25 cellular contexts compared by ENCODE assay signal in the genomic region with DNA sequence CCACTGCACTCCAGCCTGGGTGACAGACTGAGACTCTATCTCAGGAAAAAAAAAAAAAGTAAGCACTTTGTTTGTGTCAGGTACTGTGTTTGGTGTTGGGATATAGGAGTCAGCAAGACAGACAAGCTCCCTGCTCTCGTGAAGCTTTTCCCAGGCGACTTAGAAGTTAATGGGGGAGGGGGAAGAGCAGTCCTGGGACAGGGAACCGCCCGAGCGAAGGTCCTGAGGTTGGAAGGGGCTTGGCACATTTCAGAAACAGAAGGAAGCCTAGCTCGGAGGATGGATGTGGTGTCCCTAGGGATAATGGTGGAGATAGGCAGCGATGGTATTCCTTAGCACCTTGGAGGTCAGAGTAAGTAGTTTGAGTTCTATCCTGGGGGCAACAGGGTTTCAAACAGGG. TPM values are rescaled to one million over a fixed set of nuclear protein-coding genes. Genes with fewer than 3 reads are reported as not detected.
DNase-seq lines count a peak whose midpoint lies in the region; ATAC-seq, FAIRE-seq and TF ChIP-seq lines count a peak whose summit lies in the region.
"Had no signal": no experiment of that assay in that cellular context is flagged by ENCODE, and none has a peak within 500 bp of the region (broad histone marks: within the 10 kb centered on the region; RNA-seq: fewer than 3 reads in every experiment).

No MANE protein-coding gene starts in this region.

- no peak for DNase-seq in T-helper 17 cell
- DNase-seq in islet precursor cell, result peak; percentile 69
- DNase-seq in neural progenitor cell (ENCODE audit: low spot score), result no peak
- no peak for DNase-seq in type B pancreatic cell (ENCODE audit: extremely low spot score, unreplicated experiment)
- DNase-seq in activated CD8-positive, alpha-beta memory T cell treated with anti-CD3 and anti-CD28 coated beads, Interleukin-2, amount 10 ng/mL, durations not matched to agents 7 days and 5 days, result no peak
- DNase-seq in GM12892 (ENCODE audit: insufficient read length), result no peak
- DNase-seq in G401 (ENCODE audit: low spot score), result no peak
- DNase-seq: CD4-positive, alpha-beta T cell; H7; Kasumi-1; NCI-H1105 treated with DMSO at 0.1 percent for 48 hours; NCI-H146; NCI-H2029; NCI-H2227 treated with DMSO at 0.1 percent for 48 hours; NCI-H526 treated with DMSO at 0.1 percent for 48 hours; Right ventricle myocardium superior; RPMI8226 had no signal

- H3K4me1 Mint-ChIP-seq in T-helper 17 cell (peaks cover 2% of the 10 kb centered on the region), neural progenitor cell (peaks cover 27% of the 10 kb centered on the region), type B pancreatic cell (ENCODE audit: unreplicated experiment) (peaks cover 5% of the 10 kb centered on the region)
- H3K4me1 Mint-ChIP-seq in activated CD8-positive, alpha-beta memory T cell treated with anti-CD3 and anti-CD28 coated beads, Interleukin-2, amount 10 ng/mL, durations not matched to agents 7 days and 5 days, result peaks cover 12% of the 10 kb centered on the region

- H3K4me3 Mint-ChIP-seq in T-helper 17 cell, result no peak overlapping the region
- H3K4me3 Mint-ChIP-seq in neural progenitor cell, result peak overlapping the region; percentile 17
- H3K4me3 Mint-ChIP-seq in type B pancreatic cell, result no peak overlapping the region
- H3K4me3 Mint-ChIP-seq in activated CD8-positive, alpha-beta memory T cell treated with anti-CD3 and anti-CD28 coated beads, Interleukin-2, amount 10 ng/mL, durations not matched to agents 7 days and 5 days, result no peak overlapping the region
- H3K4me3 Mint-ChIP-seq: CD4-positive, alpha-beta T cell had no signal

- no peak overlapping the region for H2AFZ ChIP-seq in neural progenitor cell (replicated peaks)

- H3K4me3 ChIP-seq in neural progenitor cell, result no peak overlapping the region
- H3K4me3 ChIP-seq: BLaER1, K562, SJSA1 had no signal

- peaks cover 9% of the 10 kb centered on the region for H3F3A ChIP-seq in neural progenitor cell (ENCODE audit: low read depth)

- in situ Hi-C loops in G401 (cut with HindIII; ENCODE audit: low sequenced_read_pairs), result no loop called here

- CTCF ChIA-PET in activated CD8-positive, alpha-beta memory T cell treated with anti-CD3 and anti-CD28 coated beads, Interleukin-2, amount 10 ng/mL, durations not matched to agents 7 days and 5 days (lab: Charles Lee), result interaction anchor here (0.6 to 3.5 kb wide), 12 partner anchors 15 to 107 kb away, joined by 3 to 29 read pairs (median 6); a partner anchor contains a TSS

- no peaks in the 10 kb centered on the region for H3K36me3 ChIP-seq in neural progenitor cell
- H3K36me3 ChIP-seq: BLaER1, SJSA1 had no signal

- H3K27ac Mint-ChIP-seq in T-helper 17 cell, result peak overlapping the region; percentile 63
- peak overlapping the region; percentile 91 for H3K27ac Mint-ChIP-seq in neural progenitor cell
- H3K27ac Mint-ChIP-seq in type B pancreatic cell, result peak overlapping the region; percentile 12
- H3K27ac Mint-ChIP-seq in activated CD8-positive, alpha-beta memory T cell treated with anti-CD3 and anti-CD28 coated beads, Interleukin-2, amount 10 ng/mL, durations not matched to agents 7 days and 5 days, result no peak overlapping the region
- H3K27ac Mint-ChIP-seq: CD4-positive, alpha-beta T cell had no signal

- no peaks in the 10 kb centered on the region for H4K20me1 ChIP-seq in neural progenitor cell (ENCODE audit: low read depth)
- H4K20me1 ChIP-seq: BLaER1 had no signal

- H3K9me3 ChIP-seq in T-helper 17 cell (ENCODE audit: control insufficient read depth, low read length, poor library complexity, severe bottlenecking), result no peaks in the 10 kb centered on the region
- H3K9me3 ChIP-seq in neural progenitor cell (ENCODE audit: low read depth), result no peaks in the 10 kb centered on the region
- H3K9me3 ChIP-seq: BLaER1 had no signal

- no peaks in the 10 kb centered on the region for H3K9me3 Mint-ChIP-seq in neural progenitor cell
- H3K9me3 Mint-ChIP-seq in type B pancreatic cell, result no peaks in the 10 kb centered on the region
- H3K9me3 Mint-ChIP-seq in activated CD8-positive, alpha-beta memory T cell treated with anti-CD3 and anti-CD28 coated beads, Interleukin-2, amount 10 ng/mL, durations not matched to agents 7 days and 5 days (ENCODE audit: low read depth), result no peaks in the 10 kb centered on the region
- H3K9me3 Mint-ChIP-seq: CD4-positive, alpha-beta T cell had no signal

- H3K79me2 ChIP-seq in neural progenitor cell (ENCODE audit: low read depth), result no peaks in the 10 kb centered on the region

- H3K4me2 ChIP-seq in neural progenitor cell, result no peak overlapping the region
- H3K4me2 ChIP-seq: BLaER1 had no signal

- H3K27me3 Mint-ChIP-seq in T-helper 17 cell, result peaks cover 20% of the 10 kb centered on the region
- peaks cover 13% of the 10 kb centered on the region for H3K27me3 Mint-ChIP-seq in neural progenitor cell (ENCODE audit: insufficient read depth, low read depth)
- no peaks in the 10 kb centered on the region for H3K27me3 Mint-ChIP-seq in type B pancreatic cell
- peaks cover 10% of the 10 kb centered on the region for H3K27me3 Mint-ChIP-seq in activated CD8-positive, alpha-beta memory T cell treated with anti-CD3 and anti-CD28 coated beads, Interleukin-2, amount 10 ng/mL, durations not matched to agents 7 days and 5 days

- TF ChIP-seq CTCF in neural progenitor cell (IDR thresholded peaks at IDR 0.05) (no peak), type B pancreatic cell (conservative IDR thresholded peaks at IDR 0.05) (no peak)

- H3K9ac ChIP-seq in neural progenitor cell, result no peak overlapping the region
- H3K9ac ChIP-seq: BLaER1 had no signal

- FAIRE-seq in GM12892 (lab: Jason Lieb, UNC), result no peak
- FAIRE-seq: A204.1, D721Med, G401.6, HTR-8/SVneo, K562 had no signal

- H3K36me3 Mint-ChIP-seq in T-helper 17 cell (ENCODE audit: low read depth), result peaks cover 2% of the 10 kb centered on the region
- H3K36me3 Mint-ChIP-seq in neural progenitor cell, result no peaks in the 10 kb centered on the region
- H3K36me3 Mint-ChIP-seq in type B pancreatic cell, result no peaks in the 10 kb centered on the region
- no peaks in the 10 kb centered on the region for H3K36me3 Mint-ChIP-seq in activated CD8-positive, alpha-beta memory T cell treated with anti-CD3 and anti-CD28 coated beads, Interleukin-2, amount 10 ng/mL, durations not matched to agents 7 days and 5 days

- H3K27me3 ChIP-seq in neural progenitor cell, result no peaks in the 10 kb centered on the region
- H3K27me3 ChIP-seq: BLaER1, SJSA1 had no signal

- no peaks in the 10 kb centered on the region for H3K4me1 ChIP-seq in neural progenitor cell
- H3K4me1 ChIP-seq: SJSA1 had no signal

- ATAC-seq in T-helper 17 cell, result no peak
- no peak for ATAC-seq in activated CD8-positive, alpha-beta memory T cell treated with anti-CD3 and anti-CD28 coated beads, Interleukin-2, amount 10 ng/mL, durations not matched to agents 7 days and 5 days
- ATAC-seq in GM19324 (IDR thresholded peaks at IDR 0.05; ENCODE audit: low FRiP score, unreplicated experiment), result no peak

- no peak for TF ChIP-seq POLR2A in GM12892 (IDR thresholded peaks at IDR 0.05; ENCODE audit: low read depth, low read length)

- no peak overlapping the region for H3K27ac ChIP-seq in neural progenitor cell
- H3K27ac ChIP-seq: BLaER1, SJSA1 had no signal

RNA-seq across cellular contexts. Expression of a gene that starts 8.5 kb away (rescaled TPM):
- total RNA-seq in T-helper 17 cell (100 to 1,000 TPM; 136 to 144 TPM), neural progenitor cell (ENCODE audit: low replicate concordance) (296 and 432 TPM in 2 replicates), type B pancreatic cell (ENCODE audit: low replicate concordance) (400 and 501 TPM in 2 replicates)
- 100 to 1,000 TPM; 329 to 408 TPM for total RNA-seq in activated CD8-positive, alpha-beta memory T cell treated with anti-CD3 and anti-CD28 coated beads, Interleukin-2, amount 10 ng/mL, durations not matched to agents 7 days and 5 days
- polyA plus RNA-seq in GM12892 (2012; ENCODE audit: missing spikeins), result 447 TPM
- total RNA-seq in G401 (2014; rRNA removed; shearing (Covaris generic)), result 487 and 568 TPM in 2 replicates

RNA-seq across cellular contexts. Expression of a gene that starts 16.8 kb away (rescaled TPM):
- total RNA-seq in T-helper 17 cell, result 10 to 100 TPM; 18.6 to 21.9 TPM
- 47.2 and 72.1 TPM in 2 replicates for total RNA-seq in neural progenitor cell (ENCODE audit: low replicate concordance)
- 46.6 and 65.2 TPM in 2 replicates for total RNA-seq in type B pancreatic cell (ENCODE audit: low replicate concordance)
- total RNA-seq in activated CD8-positive, alpha-beta memory T cell treated with anti-CD3 and anti-CD28 coated beads, Interleukin-2, amount 10 ng/mL, durations not matched to agents 7 days and 5 days, result 10 to 100 TPM; 26.8 to 38.0 TPM
- 88.5 TPM for polyA plus RNA-seq in GM12892 (2012; ENCODE audit: missing spikeins)
- total RNA-seq in G401 (2014; rRNA removed; shearing (Covaris generic)), result 90.3 and 118 TPM in 2 replicates

RNA-seq across cellular contexts. Expression of a gene that starts 16.9 kb away (rescaled TPM):
- total RNA-seq in T-helper 17 cell (10 to 100 TPM; 15.6 to 18.7 TPM), neural progenitor cell (ENCODE audit: low replicate concordance) (21.9 and 29.1 TPM in 2 replicates), type B pancreatic cell (ENCODE audit: low replicate concordance) (27.7 and 33.9 TPM in 2 replicates)
- total RNA-seq in activated CD8-positive, alpha-beta memory T cell treated with anti-CD3 and anti-CD28 coated beads, Interleukin-2, amount 10 ng/mL, durations not matched to agents 7 days and 5 days, result 10 to 100 TPM; 25.3 to 32.7 TPM
- polyA plus RNA-seq in GM12892 (2012; ENCODE audit: missing spikeins), result 14.5 TPM
- total RNA-seq in G401 (2014; rRNA removed; shearing (Covaris generic)), result 34.3 and 42.3 TPM in 2 replicates

RNA-seq across cellular contexts. Expression of a gene that starts 40.2 kb away (rescaled TPM):
- 100 to 1,000 TPM; 122 to 124 TPM for total RNA-seq in T-helper 17 cell
- total RNA-seq in neural progenitor cell (ENCODE audit: low replicate concordance), result 257 and 273 TPM in 2 replicates
- 226 and 248 TPM in 2 replicates for total RNA-seq in type B pancreatic cell (ENCODE audit: low replicate concordance)
- 100 to 1,000 TPM; 195 to 240 TPM for total RNA-seq in activated CD8-positive, alpha-beta memory T cell treated with anti-CD3 and anti-CD28 coated beads, Interleukin-2, amount 10 ng/mL, durations not matched to agents 7 days and 5 days
- polyA plus RNA-seq in GM12892 (2012; ENCODE audit: missing spikeins), result 167 TPM
- total RNA-seq in G401 (2014; rRNA removed; shearing (Covaris generic)), result 338 and 491 TPM in 2 replicates
